11 cellular contexts compared by ENCODE assay signal in genomic region chr6:135601857-135602256, GRCh38.
"Had no signal": no experiment of that assay in that cellular context is flagged by ENCODE, and none has a peak within 500 bp of the region (broad histone marks: within the 10 kb centered on the region; RNA-seq: fewer than 3 reads in every experiment).

No MANE protein-coding gene starts in this region.

- FAIRE-seq: H1, H54 had no signal

- H3K9ac ChIP-seq: GM23248 had no signal

- H3K4me2 ChIP-seq: GM23338 had no signal

- ATAC-seq: GM23338, HCT116 had no signal

- H3K4me3 ChIP-seq: GM23248, GM23338, HAP-1 had no signal

- H3K4me1 ChIP-seq: HAP-1 had no signal

- H3K36me3 ChIP-seq: HAP-1 had no signal

- H3K9me3 ChIP-seq: HAP-1 had no signal

- H2AFZ ChIP-seq: GM23248, GM23338 had no signal

- H3K27ac ChIP-seq: GM23248 had no signal

- DNase-seq: GM23248, GOT3, H7, H9, HCEC 1CT, HFFc6 had no signal
